In the genomic region with DNA sequence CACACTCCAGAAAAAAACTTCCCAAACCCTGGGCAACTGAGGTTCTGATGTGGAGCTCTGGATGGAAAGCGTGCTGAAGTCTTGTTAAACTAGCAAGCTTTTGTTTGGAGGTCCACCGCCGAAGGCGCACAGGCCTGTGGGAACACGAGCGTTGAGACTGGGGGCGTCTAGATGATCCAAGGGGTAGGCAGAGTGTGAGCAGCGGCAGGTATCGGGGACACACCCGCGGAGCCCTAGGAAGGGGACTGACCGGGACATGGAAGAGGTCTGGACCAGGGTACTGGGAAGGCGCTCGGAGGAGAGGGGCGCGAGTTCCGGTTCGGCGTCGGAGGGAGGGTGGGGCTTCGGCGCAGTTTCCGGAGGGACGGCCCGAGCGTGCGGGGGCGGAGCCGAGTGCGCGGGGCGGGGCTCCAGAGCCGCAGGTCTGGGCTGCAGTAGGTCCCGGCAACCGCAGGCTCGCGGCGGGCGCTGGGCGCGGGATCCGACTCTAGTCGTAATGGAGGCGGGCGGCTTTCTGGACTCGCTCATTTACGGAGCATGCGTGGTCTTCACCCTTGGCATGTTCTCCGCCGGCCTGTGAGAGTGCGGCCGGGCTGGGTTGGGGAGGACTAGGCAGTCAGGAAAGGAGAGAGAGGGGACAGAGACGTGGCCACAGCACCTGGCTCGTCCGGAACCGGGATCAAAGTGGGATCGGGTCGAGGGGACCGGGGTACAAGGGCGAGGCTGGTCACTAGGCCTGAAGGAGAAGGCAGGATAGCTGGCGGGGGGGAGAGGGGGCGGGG, we compare ENCODE assay signal across 8 cellular contexts. TPM values are rescaled to one million over a fixed set of nuclear protein-coding genes. Genes with fewer than 3 reads are reported as not detected.
DNase-seq lines count a peak whose midpoint lies in the region; ATAC-seq and TF ChIP-seq lines count a peak whose summit lies in the region.

A gene with protein sequence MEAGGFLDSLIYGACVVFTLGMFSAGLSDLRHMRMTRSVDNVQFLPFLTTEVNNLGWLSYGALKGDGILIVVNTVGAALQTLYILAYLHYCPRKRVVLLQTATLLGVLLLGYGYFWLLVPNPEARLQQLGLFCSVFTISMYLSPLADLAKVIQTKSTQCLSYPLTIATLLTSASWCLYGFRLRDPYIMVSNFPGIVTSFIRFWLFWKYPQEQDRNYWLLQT (plus strand): TSS at position 437 of the 782 bp plus-strand sequence. CDS start 60 bp downstream, at position 497.

- H3K4me3 ChIP-seq in kidney epithelial cell (ENCODE audit: low read depth, low read length) = peak within 1 kb of the TSS; percentile 86

- no peak for TF ChIP-seq CTCF in kidney epithelial cell (IDR thresholded peaks at IDR 0.05; ENCODE audit: insufficient read depth, low read length, poor library complexity, severe bottlenecking)

- peaks cover 7% of the 10 kb centered on the region for H3K36me3 ChIP-seq in kidney epithelial cell (ENCODE audit: control insufficient read depth, insufficient read depth, low read length)

- no peaks in the 10 kb centered on the region for H3K27me3 ChIP-seq in kidney epithelial cell (ENCODE audit: control insufficient read depth, insufficient read depth, low read length)

- peak; percentile 78 for ATAC-seq in HG03439 (IDR thresholded peaks at IDR 0.05; ENCODE audit: unreplicated experiment)

- DNase-seq in AG20443 (ENCODE audit: low spot score) (peak; percentile 97), NCI-H510A (lab: John Stamatoyannopoulos, UW) (peak; percentile 90), cerebellar cortex (ENCODE audit: low spot score) (peak; percentile 94), kidney epithelial cell (ENCODE audit: low read depth) (peak; percentile 63)
- peak; percentile 96 for DNase-seq in activated CD4-positive, CD25-positive, alpha-beta regulatory T cell treated with anti-CD3 and anti-CD28 coated beads, Interleukin-2, amount 50 U/mL, for 72 hours
- DNase-seq in stimulated activated CD4-positive, alpha-beta T cell treated with anti-CD3 and anti-CD28 coated beads, Interleukin-15, amount 100 ng/mL, for 24 hours = peak; percentile 97

- peak; percentile 93 for TF ChIP-seq POLR2A in GM19193 (IDR thresholded peaks at IDR 0.05; ENCODE audit: extremely low read depth, insufficient read depth, insufficient read length)

RNA-seq across cellular contexts. Expression of the gene that starts here (rescaled TPM):
- 26.6 and 28.7 TPM in 2 replicates for total RNA-seq in kidney epithelial cell

Comparison
In these comparisons a context has a peak if more than half of its experiments do, and no peak if none do; other contexts are left out.
1. Peak in every context shown above with its lines: DNase-seq, ATAC-seq and H3K4me3 ChIP-seq.